ENCODE assay signal across 1 cellular context in genomic region chr16:30377050-30377811, GRCh38.
TF ChIP-seq lines count a peak whose summit lies in the region.

No MANE protein-coding gene starts in this region.

TF ChIP-seq in SK-N-SH treated with all-trans-retinoic acid at 6 μM for 48 hours, 23 proteins besides CTCF, POLR2A, EP300 and RAD21 (continued from another document):
- no peak for TF ChIP-seq POU6F1 (CRISPR knock-in tag; IDR thresholded peaks at IDR 0.05; ENCODE audit: borderline replicate concordance, low read depth)
- TF ChIP-seq TSHZ2 (CRISPR knock-in tag; IDR thresholded peaks at IDR 0.05) = no peak
